ENCODE assay signal across 30 cellular contexts in the genomic region with DNA sequence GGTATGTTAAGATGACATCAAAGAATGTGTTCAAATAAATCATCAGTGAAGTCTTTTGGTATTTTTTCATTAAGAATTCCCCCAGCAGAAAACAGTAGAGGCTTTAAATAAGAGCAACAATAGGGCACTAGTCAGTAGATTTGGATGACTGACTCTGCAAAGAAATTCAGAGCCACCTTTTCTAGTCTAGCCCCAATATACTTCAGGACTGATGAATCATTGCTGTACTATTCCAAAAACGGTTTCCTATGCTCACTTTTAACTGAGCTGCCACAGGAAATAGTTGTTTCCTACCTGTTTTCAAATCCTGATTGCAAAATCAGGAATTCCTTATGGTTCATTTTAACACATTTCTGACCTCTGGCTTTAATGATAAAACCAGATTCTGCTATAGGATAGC.
DNase-seq lines count a peak whose midpoint lies in the region; ATAC-seq, FAIRE-seq and TF ChIP-seq lines count a peak whose summit lies in the region.
"Had no signal": no experiment of that assay in that cellular context is flagged by ENCODE, and none has a peak within 500 bp of the region (broad histone marks: within the 10 kb centered on the region; RNA-seq: fewer than 3 reads in every experiment).

No MANE protein-coding gene starts in this region.

- H3K79me1 ChIP-seq in mesenchymal stem cell (replicated peaks; ENCODE audit: low read length, poor library complexity, severe bottlenecking) = peaks cover 6% of the 10 kb centered on the region

- no peak overlapping the region for H2AFZ ChIP-seq in mesenchymal stem cell (ENCODE audit: low read depth, low read length)

- no peak overlapping the region for H2BK12ac ChIP-seq in mesenchymal stem cell (ENCODE audit: low read length in 2 of 2)

- ATAC-seq in activated CD8-positive, alpha-beta memory T cell treated with anti-CD3 and anti-CD28 coated beads, Interleukin-2, amount 10 ng/mL, durations not matched to agents 7 days and 5 days = no peak
- ATAC-seq in HG03520 (IDR thresholded peaks at IDR 0.05; ENCODE audit: unreplicated experiment) (no peak), SK-N-SH treated with all-trans-retinoic acid at 6 μM for 48 hours (no peak)
- ATAC-seq: activated CD4-positive, alpha-beta T cell treated with anti-CD3 and anti-CD28 coated beads for 36 hours; HCT116; left lobe of liver; mucosa of descending colon; T-helper 17 cell; upper lobe of right lung had no signal

- H2BK5ac ChIP-seq in mesenchymal stem cell (ENCODE audit: low read depth, low read length, poor library complexity, severe bottlenecking) = no peak overlapping the region

- peak; percentile 49 for FAIRE-seq in RCC 7860 (lab: Jason Lieb, UNC)

- no peaks in the 10 kb centered on the region for H3K27me3 ChIP-seq in mesenchymal stem cell (ENCODE audit: control insufficient read depth in 1 of 2, insufficient read depth in 1 of 2, low read length in 2 of 2)
- H3K27me3 ChIP-seq: BLaER1 treated with 17β-estradiol and CSF1 and Interleukin-3, amounts not matched to agents 10 nM and 100 nM; upper lobe of right lung had no signal

- CTCF ChIA-PET in activated CD8-positive, alpha-beta memory T cell treated with anti-CD3 and anti-CD28 coated beads, Interleukin-2, amount 10 ng/mL, durations not matched to agents 7 days and 5 days (lab: Charles Lee) = interaction anchor here (0.7 kb wide), 2 partner anchors 83 to 999 kb away, joined by 3 read pairs; no protein-coding TSS in a partner anchor
- CTCF ChIA-PET in activated CD4-positive, alpha-beta memory T cell treated with anti-CD3 and anti-CD28 coated beads for 36 hours (lab: Charles Lee) = no interaction called here

- WGBS in mesenchymal stem cell = 13% methylated on average over 1 of the region's 1 CpG

- H3K14ac ChIP-seq in mesenchymal stem cell (ENCODE audit: low read length in 2 of 2) = no peak overlapping the region

- DNase-seq in ELR (ENCODE audit: low read depth) = peak; percentile 18
- DNase-seq in RCC 7860 (ENCODE audit: low spot score) = peak; percentile 57
- peak; percentile 18 for DNase-seq in epithelial cell of esophagus (ENCODE audit: low read depth)
- DNase-seq in mesenchymal stem cell = no peak
- DNase-seq in activated CD8-positive, alpha-beta memory T cell treated with anti-CD3 and anti-CD28 coated beads, Interleukin-2, amount 10 ng/mL, durations not matched to agents 7 days and 5 days = no peak
- no peak for DNase-seq in activated CD4-positive, alpha-beta memory T cell treated with anti-CD3 and anti-CD28 coated beads for 36 hours
- DNase-seq: activated CD4-positive, alpha-beta T cell treated with anti-CD3 and anti-CD28 coated beads for 36 hours; activated CD8-positive, alpha-beta memory T cell treated with anti-CD3 and anti-CD28 coated beads for 24 hours; activated gamma-delta T cell; activated T-cell treated with anti-CD3 and anti-CD28 coated beads, Interleukin-2, amount 50 U/mL, for 1 hour; COR-L47; DND-41; head of caudate nucleus; mucosa of descending colon; NCI-H1436 treated with DMSO at 0.1 percent for 48 hours; NCI-H2107; NCI-H446; NCI-H774; stimulated activated CD4-positive, alpha-beta T cell treated with anti-CD3 and anti-CD28 coated beads, Interleukin-2, amount 100 ng/mL, for 48 hours; T-helper 17 cell; upper lobe of right lung had no signal

- H3K4me2 ChIP-seq in mesenchymal stem cell (ENCODE audit: low read length, poor library complexity, severe bottlenecking) = no peak overlapping the region
- H3K4me2 ChIP-seq: BLaER1 treated with 17β-estradiol and CSF1 and Interleukin-3, amounts not matched to agents 10 nM and 100 nM; KMS-11 had no signal

- H3K4me3 Mint-ChIP-seq in activated CD8-positive, alpha-beta memory T cell treated with anti-CD3 and anti-CD28 coated beads, Interleukin-2, amount 10 ng/mL, durations not matched to agents 7 days and 5 days = no peak overlapping the region
- H3K4me3 Mint-ChIP-seq in activated CD4-positive, alpha-beta memory T cell treated with anti-CD3 and anti-CD28 coated beads for 36 hours = no peak overlapping the region
- H3K4me3 Mint-ChIP-seq: activated CD4-positive, alpha-beta T cell treated with anti-CD3 and anti-CD28 coated beads for 36 hours; nephron; T-helper 17 cell had no signal

- H3K9ac ChIP-seq in mesenchymal stem cell (ENCODE audit: low read length) = no peak overlapping the region
- H3K9ac ChIP-seq: BLaER1 treated with 17β-estradiol and CSF1 and Interleukin-3, amounts not matched to agents 10 nM and 100 nM; KMS-11 had no signal

- H3K4me3 ChIP-seq in epithelial cell of esophagus (ENCODE audit: low read length) = no peak overlapping the region
- H3K4me3 ChIP-seq in mesenchymal stem cell (ENCODE audit: insufficient read depth in 1 of 2, low read depth in 1 of 2, low read length in 2 of 2) = no peak overlapping the region
- H3K4me3 ChIP-seq: BLaER1 treated with 17β-estradiol and CSF1 and Interleukin-3, amounts not matched to agents 10 nM and 100 nM; mucosa of descending colon; SK-N-MC; upper lobe of right lung had no signal

- POLR2A ChIA-PET in activated CD4-positive, alpha-beta memory T cell treated with anti-CD3 and anti-CD28 coated beads for 36 hours (lab: Charles Lee) = no interaction called here

- no peak overlapping the region for H3K23ac ChIP-seq in mesenchymal stem cell (ENCODE audit: low read length in 2 of 2)

- no peak overlapping the region for H2AK5ac ChIP-seq in mesenchymal stem cell (ENCODE audit: low read length, severe bottlenecking)

- no peak overlapping the region for H2BK120ac ChIP-seq in mesenchymal stem cell (ENCODE audit: low read depth, low read length)

- H3K27ac Mint-ChIP-seq in activated CD8-positive, alpha-beta memory T cell treated with anti-CD3 and anti-CD28 coated beads, Interleukin-2, amount 10 ng/mL, durations not matched to agents 7 days and 5 days = no peak overlapping the region
- H3K27ac Mint-ChIP-seq in activated CD4-positive, alpha-beta memory T cell treated with anti-CD3 and anti-CD28 coated beads for 36 hours = no peak overlapping the region
- H3K27ac Mint-ChIP-seq: activated CD4-positive, alpha-beta T cell treated with anti-CD3 and anti-CD28 coated beads for 36 hours; nephron had no signal

- no peaks in the 10 kb centered on the region for H3K9me3 ChIP-seq in mesenchymal stem cell (ENCODE audit: control insufficient read depth, low read length)
- H3K9me3 ChIP-seq: mucosa of descending colon, upper lobe of right lung had no signal

- no peaks in the 10 kb centered on the region for H3K9me3 Mint-ChIP-seq in activated CD8-positive, alpha-beta memory T cell treated with anti-CD3 and anti-CD28 coated beads, Interleukin-2, amount 10 ng/mL, durations not matched to agents 7 days and 5 days (ENCODE audit: low read depth)
- H3K9me3 Mint-ChIP-seq in activated CD4-positive, alpha-beta memory T cell treated with anti-CD3 and anti-CD28 coated beads for 36 hours = no peaks in the 10 kb centered on the region
- H3K9me3 Mint-ChIP-seq: nephron had no signal

- no peaks in the 10 kb centered on the region for H3K36me3 Mint-ChIP-seq in activated CD8-positive, alpha-beta memory T cell treated with anti-CD3 and anti-CD28 coated beads, Interleukin-2, amount 10 ng/mL, durations not matched to agents 7 days and 5 days
- H3K36me3 Mint-ChIP-seq in activated CD4-positive, alpha-beta memory T cell treated with anti-CD3 and anti-CD28 coated beads for 36 hours = no peaks in the 10 kb centered on the region

- no peak overlapping the region for H4K8ac ChIP-seq in mesenchymal stem cell (ENCODE audit: low read length)

- H2BK15ac ChIP-seq in mesenchymal stem cell (ENCODE audit: low read depth, poor library complexity, severe bottlenecking) = no peak overlapping the region

- no peaks in the 10 kb centered on the region for H3K36me3 ChIP-seq in mesenchymal stem cell (ENCODE audit: control insufficient read depth in 1 of 2, insufficient read depth in 2 of 2, low read depth in 1 of 2, low read length in 2 of 2)
- H3K36me3 ChIP-seq: BLaER1 treated with 17β-estradiol and CSF1 and Interleukin-3, amounts not matched to agents 10 nM and 100 nM; upper lobe of right lung had no signal

- H3K4me1 Mint-ChIP-seq in activated CD8-positive, alpha-beta memory T cell treated with anti-CD3 and anti-CD28 coated beads, Interleukin-2, amount 10 ng/mL, durations not matched to agents 7 days and 5 days = no peaks in the 10 kb centered on the region
- H3K4me1 Mint-ChIP-seq in activated CD4-positive, alpha-beta memory T cell treated with anti-CD3 and anti-CD28 coated beads for 36 hours (ENCODE audit: low read depth) = peaks cover 12% of the 10 kb centered on the region

- peaks cover 9% of the 10 kb centered on the region for H3K4me1 ChIP-seq in mesenchymal stem cell (ENCODE audit: control insufficient read depth, insufficient read depth, low read depth, low read length)
- H3K4me1 ChIP-seq: BLaER1 treated with 17β-estradiol and CSF1 and Interleukin-3, amounts not matched to agents 10 nM and 100 nM had no signal

- no peak overlapping the region for H4K91ac ChIP-seq in mesenchymal stem cell (ENCODE audit: low read length)

- TF ChIP-seq CTCF in epithelial cell of esophagus (IDR thresholded peaks at IDR 0.05; ENCODE audit: insufficient read depth, low read depth, low read length, missing control alignments) = no peak

- H3K18ac ChIP-seq in mesenchymal stem cell (ENCODE audit: low read depth in 1 of 2, low read length in 2 of 2) = no peak overlapping the region

- intact Hi-C loops in activated CD4-positive, alpha-beta memory T cell treated with anti-CD3 and anti-CD28 coated beads for 36 hours (cut with micrococcal nuclease) = no loop called here

- H3K4ac ChIP-seq in mesenchymal stem cell (ENCODE audit: low read depth in 1 of 2, low read length in 2 of 2) = no peak overlapping the region

- peak overlapping the region; percentile 69 for H3K27ac ChIP-seq in mesenchymal stem cell (ENCODE audit: low read length, poor library complexity, severe bottlenecking)
- H3K27ac ChIP-seq: BLaER1 treated with 17β-estradiol and CSF1 and Interleukin-3, amounts not matched to agents 10 nM and 100 nM; epithelial cell of prostate; KMS-11; SK-N-MC; upper lobe of right lung had no signal

- H3K27me3 Mint-ChIP-seq in activated CD8-positive, alpha-beta memory T cell treated with anti-CD3 and anti-CD28 coated beads, Interleukin-2, amount 10 ng/mL, durations not matched to agents 7 days and 5 days = no peaks in the 10 kb centered on the region
- H3K27me3 Mint-ChIP-seq in activated CD4-positive, alpha-beta memory T cell treated with anti-CD3 and anti-CD28 coated beads for 36 hours = no peaks in the 10 kb centered on the region
- H3K27me3 Mint-ChIP-seq: activated CD4-positive, alpha-beta T cell treated with anti-CD3 and anti-CD28 coated beads for 36 hours; T-helper 17 cell had no signal

TF ChIP-seq in SK-N-SH treated with all-trans-retinoic acid at 6 μM for 48 hours, 23 proteins besides CTCF, POLR2A, EP300 and RAD21 (continues in another document):
- TF ChIP-seq ZFP30 (CRISPR knock-in tag; IDR thresholded peaks at IDR 0.05) = no peak
- TF ChIP-seq RARB (CRISPR knock-in tag; IDR thresholded peaks at IDR 0.05) = no peak
- TF ChIP-seq ZNF8 (CRISPR knock-in tag; IDR thresholded peaks at IDR 0.05) = no peak

Comparison
In these comparisons a context has a peak if more than half of its experiments do, and no peak if none do; other contexts are left out.
1. DNase-seq: peak in ELR (single experiment), RCC 7860 (single experiment) and epithelial cell of esophagus (single experiment); none in mesenchymal stem cell (single experiment), activated CD8-positive, alpha-beta memory T cell treated with anti-CD3 and anti-CD28 coated beads, Interleukin-2, amount 10 ng/mL, durations not matched to agents 7 days and 5 days (single experiment) and activated CD4-positive, alpha-beta memory T cell treated with anti-CD3 and anti-CD28 coated beads for 36 hours (single experiment).